Comparison of ENCODE assay signal across 8 cellular contexts in genomic region chr15:75453703-75454470, GRCh38. TPM values are rescaled to one million over a fixed set of nuclear protein-coding genes. Genes with fewer than 3 reads are reported as not detected.
DNase-seq lines count a peak whose midpoint lies in the region; ATAC-seq and TF ChIP-seq lines count a peak whose summit lies in the region.

No MANE protein-coding gene starts in this region.

- H3K27me3 Mint-ChIP-seq in WTC11 (ENCODE audit: low read depth): no peaks in the 10 kb centered on the region; the same call in 1 of the 2 replicates

- H3K4me1 Mint-ChIP-seq in WTC11: peaks cover 17% of the 10 kb centered on the region

- no peaks in the 10 kb centered on the region for H3K36me3 Mint-ChIP-seq in WTC11

- H3K27ac ChIP-seq in skin epidermis: peak overlapping the region; percentile 57 to 98 (median 94)

- peak overlapping the region; percentile 90 for H3K4me3 Mint-ChIP-seq in WTC11

- no peaks in the 10 kb centered on the region for H3K9me3 Mint-ChIP-seq in WTC11

- TF ChIP-seq CTCF in WTC11 (IDR thresholded peaks at IDR 0.05) (no peak), cardiac fibroblast (IDR thresholded peaks at IDR 0.05; ENCODE audit: low read depth, low read length) (no peak)

- peak overlapping the region; percentile 100 for H3K27ac Mint-ChIP-seq in WTC11

- H3K4me3 ChIP-seq in cardiac fibroblast (replicated peaks in 1 of 2; ENCODE audit: low read depth in 2 of 2, low read length in 2 of 2) (peak overlapping the region; percentile 87 to 94), skin epidermis (peak overlapping the region; percentile 70 to 97 (median 93))

- DNase-seq in AG08396 (ENCODE audit: low spot score): peak; percentile 95
- peak; percentile 96 for DNase-seq in NCI-H2227 treated with DMSO at 0.1 percent for 48 hours (lab: John Stamatoyannopoulos, UW)
- peak; percentile 97 for DNase-seq in WTC11 (ENCODE audit: low spot score)
- peak; percentile 100 for DNase-seq in cardiac fibroblast (ENCODE audit: low read depth in 2 of 2)
- DNase-seq in iPS-NIHi11 (ENCODE audit: low spot score): peak; percentile 83

- CTCF ChIA-PET in WTC11 (lab: Charles Lee): interaction anchor here (0.7 to 5.4 kb wide), 19 partner anchors 9 to 389 kb away, joined by 3 to 40 read pairs (median 5); partner anchors contain the start of genes C15orf39, IMP3, MAN2C1 and PTPN9

- POLR2A ChIA-PET in WTC11 (lab: Charles Lee): interaction anchor here (0.6 to 6.0 kb wide), 15 partner anchors 9 to 913 kb away, joined by 3 to 76 read pairs (median 8); partner anchors contain the start of genes ARID3B, IMP3, MAN2C1 and PTPN9

- ATAC-seq in GM18909 (IDR thresholded peaks at IDR 0.05; ENCODE audit: poor library complexity, unreplicated experiment) (peak; percentile 39), HG03159 (IDR thresholded peaks at IDR 0.05; ENCODE audit: unreplicated experiment) (peak; percentile 31), WTC11 (peak; percentile 21)

TF ChIP-seq in WTC11, 78 proteins besides CTCF, POLR2A, EP300 and RAD21 (continues in another document):
- TF ChIP-seq ZBTB43 (CRISPR knock-in tag; IDR thresholded peaks at IDR 0.05) (no peak), KAT7 (CRISPR knock-in tag; IDR thresholded peaks at IDR 0.05; ENCODE audit: borderline replicate concordance) (no peak), CREM (CRISPR knock-in tag; IDR thresholded peaks at IDR 0.05) (peak; percentile 57; the same call in 1 of the 2 replicates), ZNF512 (CRISPR knock-in tag; IDR thresholded peaks at IDR 0.05; ENCODE audit: borderline replicate concordance) (no peak), PRDM15 (CRISPR knock-in tag; IDR thresholded peaks at IDR 0.05) (0 out of 2 replicates have a peak, but pooled peaks have one; percentile 8), AR (CRISPR knock-in tag; IDR thresholded peaks at IDR 0.05) (no peak), ESRRA (CRISPR knock-in tag; IDR thresholded peaks at IDR 0.05; ENCODE audit: borderline replicate concordance) (no peak), RELA (CRISPR knock-in tag; IDR thresholded peaks at IDR 0.05; ENCODE audit: borderline replicate concordance) (no peak), ZNF532 (CRISPR knock-in tag; IDR thresholded peaks at IDR 0.05; ENCODE audit: borderline replicate concordance) (no peak), ZNF219 (CRISPR knock-in tag; IDR thresholded peaks at IDR 0.05; ENCODE audit: borderline replicate concordance) (0 out of 2 replicates have a peak, but pooled peaks have one; percentile 16), ZNF138 (CRISPR knock-in tag; conservative IDR thresholded peaks at IDR 0.05) (no peak), GABPB1 (CRISPR knock-in tag; IDR thresholded peaks at IDR 0.05) (peak; percentile 57; the same call in 1 of the 2 replicates), FOXK1 (CRISPR knock-in tag; IDR thresholded peaks at IDR 0.05) (peak; percentile 80), TEAD1 (CRISPR knock-in tag; IDR thresholded peaks at IDR 0.05) (peak; percentile 81; the same call in 1 of the 2 replicates)

RNA-seq across cellular contexts. Expression of gene SIN3A, which starts 2.4 kb away (rescaled TPM):
- 107 to 113 TPM (median 110 TPM) in 3 replicates for total RNA-seq in WTC11 (2021)

Comparison
In these comparisons a context has a peak if more than half of its experiments do, and no peak if none do; other contexts are left out.
1. Peak in every context shown above with its lines: DNase-seq, ATAC-seq, H3K4me3 ChIP-seq and H3K27ac ChIP-seq.